Comparison of ENCODE assay signal across 4 cellular contexts in the genomic region with DNA sequence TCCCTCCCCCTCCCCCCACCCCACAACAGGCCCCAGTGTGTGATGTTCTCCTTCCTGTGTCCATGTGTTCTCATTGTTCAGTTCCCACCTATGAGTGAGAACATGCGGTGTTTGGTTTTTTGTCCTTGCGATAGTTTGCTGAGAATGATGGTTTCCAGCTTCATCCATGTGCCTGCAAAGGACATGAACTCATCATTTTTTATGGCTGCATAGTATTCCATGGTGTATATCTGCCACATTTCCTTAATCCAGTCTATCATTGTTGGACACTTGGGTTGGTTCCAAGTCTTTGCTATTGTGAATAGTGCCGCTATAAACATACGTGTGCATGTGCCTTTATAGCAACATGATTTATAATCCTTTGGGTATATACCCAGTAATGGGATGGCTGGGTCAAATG. TPM values are rescaled to one million over a fixed set of nuclear protein-coding genes. Genes with fewer than 3 reads are reported as not detected.
"Had no signal": no experiment of that assay in that cellular context is flagged by ENCODE, and none has a peak within 500 bp of the region (broad histone marks: within the 10 kb centered on the region; RNA-seq: fewer than 3 reads in every experiment).

No MANE protein-coding gene starts in this region.

RNA-seq across cellular contexts. Expression of gene ITGA8, which starts 41.5 kb away (rescaled TPM):
- total RNA-seq: naive thymus-derived CD8-positive, alpha-beta T cell; natural killer cell; natural killer cell treated with Interleukin-12 subunit alpha and Interleukin-12 subunit beta and Interleukin-15 and Interleukin-18, amount 100 ng/mL, for 72 hours; progenitor cell of endocrine pancreas had no signal
- polyA plus RNA-seq: naive thymus-derived CD8-positive, alpha-beta T cell had no signal
